Comparison of ENCODE assay signal across 13 cellular contexts in genomic region chr5:42483472-42484154, GRCh38.
DNase-seq lines count a peak whose midpoint lies in the region; ATAC-seq and TF ChIP-seq lines count a peak whose summit lies in the region.
"Had no signal": no experiment of that assay in that cellular context is flagged by ENCODE, and none has a peak within 500 bp of the region (broad histone marks: within the 10 kb centered on the region; RNA-seq: fewer than 3 reads in every experiment).

No MANE protein-coding gene starts in this region.

- peaks cover 2 to 17% of the 10 kb centered on the region in 2 donors for H3K27me3 Mint-ChIP-seq in natural killer cell treated with Interleukin-12 subunit alpha and Interleukin-12 subunit beta and Interleukin-15 and Interleukin-18, amount 100 ng/mL, for 72 hours

- H3K9me3 Mint-ChIP-seq in natural killer cell treated with Interleukin-12 subunit alpha and Interleukin-12 subunit beta and Interleukin-15 and Interleukin-18, amount 100 ng/mL, for 72 hours = peaks cover 3% of the 10 kb centered on the region

- H3K36me3 Mint-ChIP-seq in natural killer cell treated with Interleukin-12 subunit alpha and Interleukin-12 subunit beta and Interleukin-15 and Interleukin-18, amount 100 ng/mL, for 72 hours = no peaks in the 10 kb centered on the region

- no peaks in the 10 kb centered on the region for H3K4me1 Mint-ChIP-seq in natural killer cell treated with Interleukin-12 subunit alpha and Interleukin-12 subunit beta and Interleukin-15 and Interleukin-18, amount 100 ng/mL, for 72 hours (ENCODE audit: low read depth in 2 of 2)
- H3K4me1 Mint-ChIP-seq: nephron progenitor cell had no signal

- no peak overlapping the region for H3K4me3 Mint-ChIP-seq in natural killer cell treated with Interleukin-12 subunit alpha and Interleukin-12 subunit beta and Interleukin-15 and Interleukin-18, amount 100 ng/mL, for 72 hours
- H3K4me3 Mint-ChIP-seq: activated T-cell treated with anti-CD3 and anti-CD28 coated beads, Interleukin-2, amount 50 U/mL, for 72 hours; nephron progenitor cell; WTC11 had no signal

- ATAC-seq in GM18858 (IDR thresholded peaks at IDR 0.05; ENCODE audit: unreplicated experiment) (peak; percentile 82), GM21423 (IDR thresholded peaks at IDR 0.05; ENCODE audit: unreplicated experiment) (peak; percentile 94), HG03135 (IDR thresholded peaks at IDR 0.05; ENCODE audit: unreplicated experiment) (peak; percentile 93), GM19023 (IDR thresholded peaks at IDR 0.05; ENCODE audit: unreplicated experiment) (no peak)
- ATAC-seq in natural killer cell treated with Interleukin-12 subunit alpha and Interleukin-12 subunit beta and Interleukin-15 and Interleukin-18, amount 100 ng/mL, for 72 hours = no peak
- ATAC-seq: activated T-cell treated with anti-CD3 and anti-CD28 coated beads, Interleukin-2, amount 50 U/mL, for 72 hours; WTC11 had no signal

- H3K4me3 ChIP-seq in fibroblast of pulmonary artery (replicated peaks; ENCODE audit: low read depth, low read length) = no peak overlapping the region

- TF ChIP-seq CTCF in fibroblast of pulmonary artery (IDR thresholded peaks at IDR 0.05; ENCODE audit: low read length, missing control alignments) = no peak

- no peak overlapping the region for H3K27ac Mint-ChIP-seq in natural killer cell treated with Interleukin-12 subunit alpha and Interleukin-12 subunit beta and Interleukin-15 and Interleukin-18, amount 100 ng/mL, for 72 hours
- H3K27ac Mint-ChIP-seq: activated T-cell treated with anti-CD3 and anti-CD28 coated beads, Interleukin-2, amount 50 U/mL, for 72 hours; nephron progenitor cell; WTC11 had no signal

- DNase-seq in fibroblast of pulmonary artery (ENCODE audit: low read depth) (peak; percentile 21), DMS153 treated with DMSO at 0.1 percent for 48 hours (lab: John Stamatoyannopoulos, UW; ENCODE audit: unreplicated experiment) (no peak), NCI-H187 (lab: John Stamatoyannopoulos, UW) (no peak)
- no peak for DNase-seq in natural killer cell treated with Interleukin-12 subunit alpha and Interleukin-12 subunit beta and Interleukin-15 and Interleukin-18, amount 100 ng/mL, for 72 hours (ENCODE audit: low spot score)
- DNase-seq: activated T-cell treated with anti-CD3 and anti-CD28 coated beads, Interleukin-2, amount 50 U/mL, for 72 hours; brain microvascular endothelial cell; KBM-7; nephron progenitor cell had no signal

Comparison
In these comparisons a context has a peak if more than half of its experiments do, and no peak if none do; other contexts are left out.
1. ATAC-seq: peak in GM18858 (single experiment), GM21423 (single experiment) and HG03135 (single experiment); none in natural killer cell treated with Interleukin-12 subunit alpha and Interleukin-12 subunit beta and Interleukin-15 and Interleukin-18, amount 100 ng/mL, for 72 hours (0 of 2) and GM19023 (single experiment).